In the genomic region with DNA sequence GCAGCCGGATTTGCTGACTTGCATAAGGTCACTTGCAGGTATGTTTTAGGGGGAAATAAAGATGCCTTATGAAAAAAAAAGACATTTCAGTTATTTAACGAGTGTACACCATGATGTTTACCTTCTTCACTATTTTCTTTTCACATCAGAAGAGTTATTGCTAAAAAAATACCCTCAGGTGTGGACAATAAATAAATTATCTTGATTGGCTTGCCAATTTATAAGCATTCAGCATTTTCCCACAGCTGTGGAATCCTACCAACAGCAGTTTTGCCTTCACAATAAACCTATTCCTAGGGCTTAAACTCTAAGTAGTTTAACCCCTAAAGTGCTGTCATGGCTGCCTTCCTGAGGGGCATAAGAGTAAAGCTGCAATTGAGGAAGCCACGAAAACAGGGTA, we compare ENCODE assay signal across 19 cellular contexts.
DNase-seq lines count a peak whose midpoint lies in the region; ATAC-seq, FAIRE-seq and TF ChIP-seq lines count a peak whose summit lies in the region.
"Had no signal": no experiment of that assay in that cellular context is flagged by ENCODE, and none has a peak within 500 bp of the region (broad histone marks: within the 10 kb centered on the region; RNA-seq: fewer than 3 reads in every experiment).

No MANE protein-coding gene starts in this region.

- DNase-seq in LNCaP clone FGC (ENCODE audit: low read depth) (peak; percentile 25), astrocyte (ENCODE audit: low read depth) (no peak), H1 (ENCODE audit: low read depth in 1 of 2, low spot score in 2 of 2) (no peak), ureter (ENCODE audit: low spot score) (no peak), mesenchymal stem cell (no peak)
- DNase-seq: C1 segment of cervical spinal cord; Calu3; CD4-positive, alpha-beta memory T cell; COR-L47; DMS53; DMS79 treated with DMSO at 0.1 percent for 48 hours; GF-D8; GM23248; H9 had no signal

- H4K5ac ChIP-seq in H1 (ENCODE audit: insufficient read length, low read depth, low read length) = no peak overlapping the region

- no peak overlapping the region for H2BK120ac ChIP-seq in H1 (replicated peaks; ENCODE audit: low read depth, low read length)
- no peak overlapping the region for H2BK120ac ChIP-seq in mesenchymal stem cell (ENCODE audit: low read depth, low read length)

- no peak overlapping the region for H2BK5ac ChIP-seq in H1 (ENCODE audit: low read depth, low read length)
- H2BK5ac ChIP-seq in mesenchymal stem cell (ENCODE audit: low read depth, low read length, poor library complexity, severe bottlenecking) = no peak overlapping the region

- CTCF ChIA-PET in H1 (lab: Charles Lee; ENCODE audit: partially characterized antibody) = no interaction called here

- WGBS in H1 (ENCODE audit: extremely low coverage in 1 of 2, insufficient coverage in 1 of 2, insufficient read length in 1 of 2, insufficient replicate concordance in 2 of 2, low coverage in 1 of 2, low lambda C conversion rate in 2 of 2, missing lambda C conversion rate in 1 of 2), 2 experiments = 88% methylated on average over 3 of the region's 3 CpGs; no CpG with 5 or more reads in 1 of the 2 experiments
- whole genome bisulfite sequencing in mesenchymal stem cell = 100% methylated on average over 1 of the region's 3 CpGs

- TF ChIP-seq RAD21 in H1 (IDR thresholded peaks at IDR 0.05 in 1 of 2, conservative IDR thresholded peaks at IDR 0.05 in 1 of 2; ENCODE audit: low read depth in 2 of 2, low read length in 2 of 2) = no peak

- peak; percentile 91 for FAIRE-seq in astrocyte (lab: Jason Lieb, UNC)
- FAIRE-seq in H1 (lab: Jason Lieb, UNC) = no peak
- FAIRE-seq: GM12891, GM18507, GM19239 had no signal

- H3K9me3 ChIP-seq in astrocyte (ENCODE audit: insufficient read depth, low read depth, low read length) = no peaks in the 10 kb centered on the region
- no peaks in the 10 kb centered on the region for H3K9me3 ChIP-seq in H1 (ENCODE audit: insufficient read depth in 2 of 2, low read depth in 1 of 2, low read length in 1 of 2)
- H3K9me3 ChIP-seq in mesenchymal stem cell (ENCODE audit: control insufficient read depth, low read length) = no peaks in the 10 kb centered on the region

- H2BK15ac ChIP-seq in H1 (ENCODE audit: low read length) = no peak overlapping the region
- H2BK15ac ChIP-seq in mesenchymal stem cell (ENCODE audit: low read depth, poor library complexity, severe bottlenecking) = no peak overlapping the region

- H2BK12ac ChIP-seq in H1 (ENCODE audit: low read depth, low read length) = no peak overlapping the region
- H2BK12ac ChIP-seq in mesenchymal stem cell (ENCODE audit: low read length in 2 of 2) = no peak overlapping the region

- no peaks in the 10 kb centered on the region for H3K27me3 Mint-ChIP-seq in astrocyte (ENCODE audit: low read depth, unreplicated experiment)
- H3K27me3 Mint-ChIP-seq: CD4-positive, alpha-beta memory T cell had no signal

- H4K8ac ChIP-seq in H1 (ENCODE audit: extremely low read depth, insufficient read depth, low read length) (no peak overlapping the region), mesenchymal stem cell (ENCODE audit: low read length) (no peak overlapping the region)

- no peak overlapping the region for H3K18ac ChIP-seq in H1 (ENCODE audit: extremely low read depth, low read length)
- H3K18ac ChIP-seq in mesenchymal stem cell (ENCODE audit: low read depth in 1 of 2, low read length in 2 of 2) = no peak overlapping the region

- H3K27ac Mint-ChIP-seq in astrocyte (ENCODE audit: unreplicated experiment) = no peak overlapping the region
- H3K27ac Mint-ChIP-seq: CD4-positive, alpha-beta memory T cell; H9 had no signal

- TF ChIP-seq POLR2A in H1 (IDR thresholded peaks at IDR 0.05; ENCODE audit: control extremely low read depth in 1 of 2, low read depth in 2 of 2, low read length in 2 of 2) = no peak

- TF ChIP-seq EP300 in H1 (IDR thresholded peaks at IDR 0.05; ENCODE audit: borderline replicate concordance in 1 of 2, low read depth in 2 of 2, low read length in 2 of 2) = no peak

- H4K20me1 ChIP-seq in astrocyte (ENCODE audit: insufficient read depth, low read length) (no peaks in the 10 kb centered on the region), H1 (replicated peaks in 1 of 2; ENCODE audit: control insufficient read depth in 1 of 2, insufficient read depth in 2 of 2, low read length in 2 of 2) (no peaks in the 10 kb centered on the region)

- H3K9me3 Mint-ChIP-seq in astrocyte (ENCODE audit: unreplicated experiment) = no peaks in the 10 kb centered on the region
- H3K9me3 Mint-ChIP-seq: CD4-positive, alpha-beta memory T cell had no signal

- H3K4me3 ChIP-seq in LNCaP clone FGC (ENCODE audit: low read depth, low read length) (no peak overlapping the region), astrocyte (ENCODE audit: insufficient read depth, low read depth, low read length) (no peak overlapping the region), H1 (ENCODE audit: extremely low read depth in 1 of 4, insufficient read depth in 2 of 4, low read depth in 3 of 4, low read length in 4 of 4) (no peak overlapping the region), mesenchymal stem cell (ENCODE audit: insufficient read depth in 1 of 2, low read depth in 1 of 2, low read length in 2 of 2) (no peak overlapping the region)
- H3K4me3 ChIP-seq: GM23248 had no signal

- POLR2A ChIA-PET in H1 (lab: Charles Lee; ENCODE audit: partially characterized antibody) = no interaction called here

- no peak overlapping the region for H2BK20ac ChIP-seq in H1 (ENCODE audit: low read length)

- H3K14ac ChIP-seq in H1 (ENCODE audit: insufficient read length) (no peak overlapping the region), mesenchymal stem cell (ENCODE audit: low read length in 2 of 2) (no peak overlapping the region)

- H3K4me1 Mint-ChIP-seq in astrocyte (ENCODE audit: low read depth, unreplicated experiment) = no peaks in the 10 kb centered on the region
- H3K4me1 Mint-ChIP-seq: CD4-positive, alpha-beta memory T cell had no signal

- H3K79me1 ChIP-seq in H1 (ENCODE audit: low read depth, low read length) (no peaks in the 10 kb centered on the region), mesenchymal stem cell (replicated peaks; ENCODE audit: low read length, poor library complexity, severe bottlenecking) (no peaks in the 10 kb centered on the region)

- no peaks in the 10 kb centered on the region for H3K23me2 ChIP-seq in H1 (ENCODE audit: low read depth, low read length)

- no peak for ATAC-seq in GM19035 (IDR thresholded peaks at IDR 0.05; ENCODE audit: unreplicated experiment)
- ATAC-seq: HCT116 had no signal

- H3K27ac ChIP-seq in astrocyte (ENCODE audit: low read depth, low read length) = no peak overlapping the region
- H3K27ac ChIP-seq in H1 (ENCODE audit: low read depth, low read length) = no peak overlapping the region
- H3K27ac ChIP-seq in mesenchymal stem cell (ENCODE audit: low read length, poor library complexity, severe bottlenecking) = no peak overlapping the region
- H3K27ac ChIP-seq: GM23248 had no signal

- H3K4ac ChIP-seq in H1 (replicated peaks; ENCODE audit: insufficient read length, low read depth, low read length) (no peak overlapping the region), mesenchymal stem cell (ENCODE audit: low read depth in 1 of 2, low read length in 2 of 2) (no peak overlapping the region)

- TF ChIP-seq CTCF in LNCaP clone FGC (IDR thresholded peaks at IDR 0.05; ENCODE audit: control insufficient read depth, extremely low read depth, insufficient read depth) (no peak), astrocyte (IDR thresholded peaks at IDR 0.05; ENCODE audit: insufficient read depth, low read depth, low read length) (no peak), H1 (IDR thresholded peaks at IDR 0.05; ENCODE audit: control extremely low read depth in 1 of 3, insufficient read depth in 1 of 3, low read depth in 1 of 3, low read length in 3 of 3) (no peak)

- H2AFZ ChIP-seq in astrocyte (ENCODE audit: low read depth, low read length) = no peak overlapping the region
- H2AFZ ChIP-seq in H1 (ENCODE audit: low read length) = no peak overlapping the region
- H2AFZ ChIP-seq in mesenchymal stem cell (ENCODE audit: low read depth, low read length) = no peak overlapping the region
- H2AFZ ChIP-seq: GM23248 had no signal

- no peak overlapping the region for H3K56ac ChIP-seq in H1 (replicated peaks; ENCODE audit: insufficient read length, low read depth, low read length)

- no peaks in the 10 kb centered on the region for H3K36me3 Mint-ChIP-seq in astrocyte (ENCODE audit: low read depth, unreplicated experiment)
- H3K36me3 Mint-ChIP-seq: CD4-positive, alpha-beta memory T cell had no signal

- no peak overlapping the region for H3K4me2 ChIP-seq in astrocyte (ENCODE audit: low read length)
- no peak overlapping the region for H3K4me2 ChIP-seq in H1 (ENCODE audit: insufficient read depth in 1 of 2, low read depth in 2 of 2, low read length in 2 of 2)
- no peak overlapping the region for H3K4me2 ChIP-seq in mesenchymal stem cell (ENCODE audit: low read length, poor library complexity, severe bottlenecking)

- H3K4me1 ChIP-seq in astrocyte (ENCODE audit: insufficient read depth, low read length) (no peaks in the 10 kb centered on the region), H1 (replicated peaks in 1 of 4; ENCODE audit: control insufficient read depth in 3 of 4, insufficient read depth in 4 of 4, low read length in 3 of 4) (peaks cover 0 to 4% (median 0%) of the 10 kb centered on the region in 4 experiments; a peak in 1 of 7 replicates), mesenchymal stem cell (ENCODE audit: control insufficient read depth, insufficient read depth, low read depth, low read length) (no peaks in the 10 kb centered on the region)

- no peak overlapping the region for H3K4me3 Mint-ChIP-seq in astrocyte (ENCODE audit: unreplicated experiment)
- H3K4me3 Mint-ChIP-seq: CD4-positive, alpha-beta memory T cell; H9 had no signal

- H2AK5ac ChIP-seq in H1 (ENCODE audit: low read depth, low read length) (no peak overlapping the region), mesenchymal stem cell (ENCODE audit: low read length, severe bottlenecking) (no peak overlapping the region)

- no peak overlapping the region for H3K9ac ChIP-seq in astrocyte (ENCODE audit: low read length)
- H3K9ac ChIP-seq in H1 (replicated peaks in 1 of 4; ENCODE audit: extremely low read depth in 1 of 4, low read depth in 3 of 4, low read length in 3 of 4) = no peak overlapping the region
- no peak overlapping the region for H3K9ac ChIP-seq in mesenchymal stem cell (ENCODE audit: low read length)
- H3K9ac ChIP-seq: GM23248 had no signal

- H3K23ac ChIP-seq in H1 (ENCODE audit: insufficient read length) = no peak overlapping the region
- no peak overlapping the region for H3K23ac ChIP-seq in mesenchymal stem cell (ENCODE audit: low read length in 2 of 2)

- no peak overlapping the region for H4K91ac ChIP-seq in H1 (replicated peaks; ENCODE audit: insufficient read length, low read length)
- H4K91ac ChIP-seq in mesenchymal stem cell (ENCODE audit: low read length) = no peak overlapping the region

- H3K27me3 ChIP-seq in astrocyte (ENCODE audit: insufficient read depth, low read length) = no peaks in the 10 kb centered on the region
- no peaks in the 10 kb centered on the region for H3K27me3 ChIP-seq in H1 (replicated peaks in 1 of 4; ENCODE audit: control insufficient read depth in 3 of 4, extremely low read depth in 1 of 4, insufficient read depth in 3 of 4, low read length in 3 of 4)
- H3K27me3 ChIP-seq in mesenchymal stem cell (ENCODE audit: control insufficient read depth in 1 of 2, insufficient read depth in 1 of 2, low read length in 2 of 2) = peaks cover 0 to 10% of the 10 kb centered on the region in 2 experiments

- H3K36me3 ChIP-seq in astrocyte (ENCODE audit: insufficient read depth, low read length) (no peaks in the 10 kb centered on the region), H1 (ENCODE audit: control insufficient read depth in 2 of 4, insufficient read depth in 4 of 4, low read length in 3 of 4) (no peaks in the 10 kb centered on the region), mesenchymal stem cell (ENCODE audit: control insufficient read depth in 1 of 2, insufficient read depth in 2 of 2, low read depth in 1 of 2, low read length in 2 of 2) (no peaks in the 10 kb centered on the region)

- no peaks in the 10 kb centered on the region for H3K79me2 ChIP-seq in astrocyte (ENCODE audit: insufficient read depth, low read length)
- no peaks in the 10 kb centered on the region for H3K79me2 ChIP-seq in H1 (ENCODE audit: control insufficient read depth in 1 of 2, insufficient read depth in 2 of 2, low read length in 2 of 2)
